ENCODE assay signal across 10 cellular contexts in genomic region chr10:79156334-79157274, GRCh38.
DNase-seq lines count a peak whose midpoint lies in the region; ATAC-seq and TF ChIP-seq lines count a peak whose summit lies in the region.
"Had no signal": no experiment of that assay in that cellular context is flagged by ENCODE, and none has a peak within 500 bp of the region (broad histone marks: within the 10 kb centered on the region; RNA-seq: fewer than 3 reads in every experiment).

No MANE protein-coding gene starts in this region.

- no peaks in the 10 kb centered on the region for H3K27me3 Mint-ChIP-seq in activated naive CD8-positive, alpha-beta T cell treated with anti-CD3 and anti-CD28 coated beads, Interleukin-2, amount 50 U/mL, for 24 hours
- H3K27me3 Mint-ChIP-seq in activated naive CD8-positive, alpha-beta T cell treated with anti-CD3 and anti-CD28 coated beads for 36 hours = no peaks in the 10 kb centered on the region
- no peaks in the 10 kb centered on the region for H3K27me3 Mint-ChIP-seq in dendritic cell treated with granulocyte-macrophage colony-stimulating factor and Interleukin-4, amounts not matched to agents 40 ng/mL and 50 ng/mL, for 4 days
- no peaks in the 10 kb centered on the region for H3K27me3 Mint-ChIP-seq in naive thymus-derived CD8-positive, alpha-beta T cell
- H3K27me3 Mint-ChIP-seq in type B pancreatic cell = no peaks in the 10 kb centered on the region
- H3K27me3 Mint-ChIP-seq: stimulated activated naive CD8-positive, alpha-beta T cell treated with anti-CD3 and anti-CD28 coated beads, Interleukin-15, Interleukin-2, amounts not matched to agents 100 ng/mL and 50 ng/mL, for 24 hours had no signal

- DNase-seq in activated naive CD8-positive, alpha-beta T cell treated with anti-CD3 and anti-CD28 coated beads, Interleukin-2, amount 50 U/mL, for 24 hours = no peak
- DNase-seq in activated naive CD8-positive, alpha-beta T cell treated with anti-CD3 and anti-CD28 coated beads for 36 hours = no peak
- DNase-seq in naive thymus-derived CD8-positive, alpha-beta T cell = no peak
- DNase-seq in type B pancreatic cell (ENCODE audit: extremely low spot score, unreplicated experiment) = no peak
- DNase-seq in activated CD4-positive, CD25-positive, alpha-beta regulatory T cell treated with anti-CD3 and anti-CD28 coated beads, Interleukin-2, amount 50 U/mL, for 72 hours = no peak
- no peak for DNase-seq in NCI-H2227 treated with DMSO at 0.1 percent for 48 hours (lab: John Stamatoyannopoulos, UW)
- no peak for DNase-seq in SHP77 (lab: John Stamatoyannopoulos, UW)
- DNase-seq: NCI-H1436 treated with DMSO at 0.1 percent for 48 hours had no signal

- peaks cover 2% of the 10 kb centered on the region for H3K4me1 Mint-ChIP-seq in activated naive CD8-positive, alpha-beta T cell treated with anti-CD3 and anti-CD28 coated beads, Interleukin-2, amount 50 U/mL, for 24 hours
- no peaks in the 10 kb centered on the region for H3K4me1 Mint-ChIP-seq in activated naive CD8-positive, alpha-beta T cell treated with anti-CD3 and anti-CD28 coated beads for 36 hours
- H3K4me1 Mint-ChIP-seq in dendritic cell treated with granulocyte-macrophage colony-stimulating factor and Interleukin-4, amounts not matched to agents 40 ng/mL and 50 ng/mL, for 4 days (ENCODE audit: low read depth) = peaks cover 90% of the 10 kb centered on the region
- H3K4me1 Mint-ChIP-seq in naive thymus-derived CD8-positive, alpha-beta T cell = peaks cover 10 to 16% (median 12%) of the 10 kb centered on the region in 4 donors
- peaks cover 47% of the 10 kb centered on the region for H3K4me1 Mint-ChIP-seq in type B pancreatic cell (ENCODE audit: unreplicated experiment)

- ATAC-seq in activated naive CD8-positive, alpha-beta T cell treated with anti-CD3 and anti-CD28 coated beads, Interleukin-2, amount 50 U/mL, for 24 hours = no peak
- no peak for ATAC-seq in naive thymus-derived CD8-positive, alpha-beta T cell

- no peaks in the 10 kb centered on the region for H3K36me3 Mint-ChIP-seq in activated naive CD8-positive, alpha-beta T cell treated with anti-CD3 and anti-CD28 coated beads, Interleukin-2, amount 50 U/mL, for 24 hours (ENCODE audit: low read depth)
- H3K36me3 Mint-ChIP-seq in activated naive CD8-positive, alpha-beta T cell treated with anti-CD3 and anti-CD28 coated beads for 36 hours = no peaks in the 10 kb centered on the region
- peaks cover 45% of the 10 kb centered on the region for H3K36me3 Mint-ChIP-seq in dendritic cell treated with granulocyte-macrophage colony-stimulating factor and Interleukin-4, amounts not matched to agents 40 ng/mL and 50 ng/mL, for 4 days (ENCODE audit: low read depth)
- no peaks in the 10 kb centered on the region for H3K36me3 Mint-ChIP-seq in naive thymus-derived CD8-positive, alpha-beta T cell
- H3K36me3 Mint-ChIP-seq in type B pancreatic cell = no peaks in the 10 kb centered on the region

- no peak overlapping the region for H3K4me3 Mint-ChIP-seq in activated naive CD8-positive, alpha-beta T cell treated with anti-CD3 and anti-CD28 coated beads, Interleukin-2, amount 50 U/mL, for 24 hours
- no peak overlapping the region for H3K4me3 Mint-ChIP-seq in activated naive CD8-positive, alpha-beta T cell treated with anti-CD3 and anti-CD28 coated beads for 36 hours
- peak overlapping the region; percentile 28 for H3K4me3 Mint-ChIP-seq in dendritic cell treated with granulocyte-macrophage colony-stimulating factor and Interleukin-4, amounts not matched to agents 40 ng/mL and 50 ng/mL, for 4 days
- H3K4me3 Mint-ChIP-seq in naive thymus-derived CD8-positive, alpha-beta T cell = no peak overlapping the region
- peak overlapping the region; percentile 72 for H3K4me3 Mint-ChIP-seq in type B pancreatic cell
- H3K4me3 Mint-ChIP-seq: stimulated activated naive CD8-positive, alpha-beta T cell treated with anti-CD3 and anti-CD28 coated beads, Interleukin-15, Interleukin-2, amounts not matched to agents 100 ng/mL and 50 ng/mL, for 24 hours had no signal

- peak overlapping the region; percentile 14 for H3K27ac Mint-ChIP-seq in activated naive CD8-positive, alpha-beta T cell treated with anti-CD3 and anti-CD28 coated beads, Interleukin-2, amount 50 U/mL, for 24 hours
- H3K27ac Mint-ChIP-seq in activated naive CD8-positive, alpha-beta T cell treated with anti-CD3 and anti-CD28 coated beads for 36 hours = no peak overlapping the region
- H3K27ac Mint-ChIP-seq in dendritic cell treated with granulocyte-macrophage colony-stimulating factor and Interleukin-4, amounts not matched to agents 40 ng/mL and 50 ng/mL, for 4 days = peak overlapping the region; percentile 95
- peak overlapping the region in 6 of 10 donors; percentile 42 to 87 (median 70) for H3K27ac Mint-ChIP-seq in naive thymus-derived CD8-positive, alpha-beta T cell
- H3K27ac Mint-ChIP-seq in type B pancreatic cell = peak overlapping the region; percentile 97
- H3K27ac Mint-ChIP-seq: stimulated activated naive CD8-positive, alpha-beta T cell treated with anti-CD3 and anti-CD28 coated beads, Interleukin-15, Interleukin-2, amounts not matched to agents 100 ng/mL and 50 ng/mL, for 24 hours had no signal

- POLR2A ChIA-PET in naive thymus-derived CD8-positive, alpha-beta T cell (lab: Charles Lee) = no interaction called here

- intact Hi-C loops in dendritic cell treated with granulocyte-macrophage colony-stimulating factor and Interleukin-4, amounts not matched to agents 40 ng/mL and 50 ng/mL, for 4 days (cut with micrococcal nuclease) = loop anchor here (5.0 kb wide), 1 partner anchor 74 kb away; no protein-coding TSS in a partner anchor

- no peak for TF ChIP-seq CTCF in type B pancreatic cell (conservative IDR thresholded peaks at IDR 0.05)

- no peaks in the 10 kb centered on the region for H3K9me3 Mint-ChIP-seq in activated naive CD8-positive, alpha-beta T cell treated with anti-CD3 and anti-CD28 coated beads, Interleukin-2, amount 50 U/mL, for 24 hours
- H3K9me3 Mint-ChIP-seq in activated naive CD8-positive, alpha-beta T cell treated with anti-CD3 and anti-CD28 coated beads for 36 hours = no peaks in the 10 kb centered on the region
- no peaks in the 10 kb centered on the region for H3K9me3 Mint-ChIP-seq in dendritic cell treated with granulocyte-macrophage colony-stimulating factor and Interleukin-4, amounts not matched to agents 40 ng/mL and 50 ng/mL, for 4 days
- no peaks in the 10 kb centered on the region for H3K9me3 Mint-ChIP-seq in naive thymus-derived CD8-positive, alpha-beta T cell
- no peaks in the 10 kb centered on the region for H3K9me3 Mint-ChIP-seq in type B pancreatic cell
- H3K9me3 Mint-ChIP-seq: stimulated activated naive CD8-positive, alpha-beta T cell treated with anti-CD3 and anti-CD28 coated beads, Interleukin-15, Interleukin-2, amounts not matched to agents 100 ng/mL and 50 ng/mL, for 24 hours had no signal

Comparison
In these comparisons a context has a peak if more than half of its experiments do, and no peak if none do; other contexts are left out.
1. H3K4me3 Mint-ChIP-seq: peak in dendritic cell treated with granulocyte-macrophage colony-stimulating factor and Interleukin-4, amounts not matched to agents 40 ng/mL and 50 ng/mL, for 4 days (single experiment) and type B pancreatic cell (single experiment); none in activated naive CD8-positive, alpha-beta T cell treated with anti-CD3 and anti-CD28 coated beads, Interleukin-2, amount 50 U/mL, for 24 hours (single experiment), activated naive CD8-positive, alpha-beta T cell treated with anti-CD3 and anti-CD28 coated beads for 36 hours (single experiment) and naive thymus-derived CD8-positive, alpha-beta T cell (0 of 10).